In the genomic region with DNA sequence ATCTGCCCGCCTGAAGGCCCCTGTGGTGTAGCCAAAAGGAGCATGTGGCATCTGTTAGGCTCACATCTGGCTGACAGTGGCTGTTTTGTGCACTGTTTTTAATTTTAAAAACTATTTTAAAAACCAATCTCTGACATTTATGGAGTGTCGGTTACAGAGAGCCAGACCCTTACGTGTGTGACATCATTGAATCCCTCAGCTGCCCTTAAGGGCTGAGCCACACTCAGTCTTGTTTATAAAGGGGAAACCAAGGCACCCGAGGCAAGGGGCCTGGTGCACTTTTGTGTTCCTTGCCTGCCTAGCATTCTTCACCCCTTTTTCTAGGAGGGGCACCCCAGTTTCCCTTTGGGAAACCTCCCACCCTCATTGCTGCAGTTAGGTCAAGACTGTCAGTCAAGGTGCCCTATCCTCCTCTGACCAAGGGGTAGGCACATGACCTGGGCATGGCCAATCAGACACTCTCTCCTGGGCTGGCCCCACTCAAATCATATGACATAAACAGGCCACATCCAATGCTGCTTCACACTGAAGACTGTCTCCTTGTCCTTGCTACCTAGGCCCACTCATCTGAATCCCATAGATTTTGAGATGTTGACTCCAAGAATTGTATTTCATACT, we compare ENCODE assay signal across 22 cellular contexts.
"Had no signal": no experiment of that assay in that cellular context is flagged by ENCODE, and none has a peak within 500 bp of the region (broad histone marks: within the 10 kb centered on the region; RNA-seq: fewer than 3 reads in every experiment).

No MANE protein-coding gene starts in this region.

- H3K36me3 ChIP-seq: adrenal gland, ascending aorta, brain microvascular endothelial cell, esophagus squamous epithelium, neural progenitor cell, sigmoid colon, thoracic aorta had no signal

- ATAC-seq: activated T-cell treated with anti-CD3 and anti-CD28 coated beads, Interleukin-2, amount 50 U/mL, for 4 hours; effector memory CD8-positive, alpha-beta T cell; naive thymus-derived CD8-positive, alpha-beta T cell had no signal

- H3K4me2 ChIP-seq: neural progenitor cell had no signal

- H3K27ac ChIP-seq: adrenal gland, ascending aorta, brain microvascular endothelial cell, dorsolateral prefrontal cortex, esophagus squamous epithelium, neural progenitor cell, sigmoid colon, thoracic aorta had no signal

- H3K9me3 ChIP-seq: adrenal gland, ascending aorta, esophagus squamous epithelium, sigmoid colon, thoracic aorta had no signal

- H3K27me3 ChIP-seq: adrenal gland, ascending aorta, neural progenitor cell, sigmoid colon had no signal

- H2AFZ ChIP-seq: neural progenitor cell had no signal

- H3K9ac ChIP-seq: neural progenitor cell had no signal

- H3K4me1 ChIP-seq: adrenal gland, ascending aorta, sigmoid colon had no signal

- DNase-seq: activated CD4-positive, alpha-beta T cell treated with anti-CD3 and anti-CD28 coated beads for 4 hours; activated CD4-positive, alpha-beta T cell treated with anti-CD3 and anti-CD28 coated beads, Interleukin-2, amount 50 U/mL, for 48 hours; activated CD4-positive, CD25-positive, alpha-beta regulatory T cell; activated CD8-positive, alpha-beta memory T cell treated with anti-CD3 and anti-CD28 coated beads, Interleukin-2, amount 50 U/mL, for 48 hours; activated naive CD4-positive, alpha-beta T cell; activated T-cell treated with anti-CD3 and anti-CD28 coated beads, Interleukin-2, amount 50 U/mL, for 4 hours; adrenal gland; brain microvascular endothelial cell; dorsolateral prefrontal cortex; effector memory CD8-positive, alpha-beta T cell; esophagus squamous epithelium; kidney; retina; sigmoid colon; stimulated activated CD4-positive, alpha-beta T cell treated with anti-CD3 and anti-CD28 coated beads, Interleukin-4, amount 100 ng/mL, for 1 hour; stimulated activated naive CD4-positive, alpha-beta T cell treated with Interleukin-2 at 50 U/mL for 16 hours; T-helper 1 cell had no signal

- H3K4me3 ChIP-seq: adrenal gland, ascending aorta, dorsolateral prefrontal cortex, esophagus squamous epithelium, lung, neural progenitor cell, sigmoid colon, thoracic aorta had no signal
